ENCODE assay signal across 11 cellular contexts in genomic region chr2:5440147-5440546, GRCh38.
"Had no signal": no experiment of that assay in that cellular context is flagged by ENCODE, and none has a peak within 500 bp of the region (broad histone marks: within the 10 kb centered on the region; RNA-seq: fewer than 3 reads in every experiment).

No MANE protein-coding gene starts in this region.

- H3K9me3 ChIP-seq: HAP-1 had no signal

- H3K4me2 ChIP-seq: GM23338 had no signal

- ATAC-seq: GM23338, HCT116 had no signal

- H3K4me1 ChIP-seq: HAP-1 had no signal

- H3K9me3 Mint-ChIP-seq: H9 had no signal

- FAIRE-seq: H1, H54 had no signal

- H3K4me3 Mint-ChIP-seq: GM23338, H9, HFFc6 had no signal

- DNase-seq: GM23248, GOT3, H7, H9, HCEC 1CT, HFFc6 had no signal

- H3K27ac ChIP-seq: GM23248 had no signal

- H3K4me3 ChIP-seq: GM23248, GM23338, HAP-1 had no signal

- H3K9ac ChIP-seq: GM23248 had no signal

- H3K27ac Mint-ChIP-seq: GM23338, HFFc6 had no signal

- H2AFZ ChIP-seq: GM23248, GM23338 had no signal

- H3K36me3 ChIP-seq: HAP-1 had no signal

- H3K4me1 Mint-ChIP-seq: GM23338 had no signal
